In genomic region chr4:6169239-6169638, GRCh38 we compare ENCODE assay signal across 2 cellular contexts.
A peak's percentile ranks its signal among the peaks of the same experiment; 100 is the strongest.
TF ChIP-seq lines count a peak whose summit lies in the region.

No MANE protein-coding gene starts in this region.

TF ChIP-seq in HepG2, 621 proteins besides CTCF, POLR2A, EP300 and RAD21:
- TF ChIP-seq ZBTB33 (CRISPR knock-in tag; IDR thresholded peaks at IDR 0.05): peak; percentile 75; the same call in 1 of the 2 replicates
- TF ChIP-seq ATF7 (IDR thresholded peaks at IDR 0.05): no peak
- no peak for TF ChIP-seq ATF7 (CRISPR knock-in tag; IDR thresholded peaks at IDR 0.05)

TF ChIP-seq in H1, 55 proteins besides CTCF, POLR2A, EP300 and RAD21:
- TF ChIP-seq RXRA (IDR thresholded peaks at IDR 0.05; ENCODE audit: insufficient read depth, low read depth, low read length) (no peak), KDM5A (IDR thresholded peaks at IDR 0.05; ENCODE audit: low read length) (no peak), SP1 (IDR thresholded peaks at IDR 0.05; ENCODE audit: low read depth, low read length) (no peak), SAP30 (IDR thresholded peaks at IDR 0.05; ENCODE audit: insufficient read depth, insufficient replicate concordance, low read length) (no peak), ATF3 (IDR thresholded peaks at IDR 0.05; ENCODE audit: insufficient read depth, low read depth, low read length) (no peak), NANOG (IDR thresholded peaks at IDR 0.05; ENCODE audit: insufficient read depth, low read depth, low read length, poor library complexity, severe bottlenecking) (no peak), HDAC2 (IDR thresholded peaks at IDR 0.05; ENCODE audit: borderline replicate concordance in 1 of 2, low read depth in 2 of 2, low read length in 2 of 2) (no peak), CBX8 (IDR thresholded peaks at IDR 0.05; ENCODE audit: borderline replicate concordance, low read depth, low read length) (no peak), EGR1 (IDR thresholded peaks at IDR 0.05; ENCODE audit: borderline replicate concordance, low read depth, low read length) (no peak), MAFK (IDR thresholded peaks at IDR 0.05; ENCODE audit: low read depth, low read length) (no peak), YY1 (IDR thresholded peaks at IDR 0.05; ENCODE audit: low read depth, low read length) (no peak), RFX5 (IDR thresholded peaks at IDR 0.05; ENCODE audit: borderline replicate concordance, low read depth, low read length) (no peak), POLR2AphosphoS5 (IDR thresholded peaks at IDR 0.05; ENCODE audit: low read depth, low read length) (no peak)
- TF ChIP-seq, protein P1, sequence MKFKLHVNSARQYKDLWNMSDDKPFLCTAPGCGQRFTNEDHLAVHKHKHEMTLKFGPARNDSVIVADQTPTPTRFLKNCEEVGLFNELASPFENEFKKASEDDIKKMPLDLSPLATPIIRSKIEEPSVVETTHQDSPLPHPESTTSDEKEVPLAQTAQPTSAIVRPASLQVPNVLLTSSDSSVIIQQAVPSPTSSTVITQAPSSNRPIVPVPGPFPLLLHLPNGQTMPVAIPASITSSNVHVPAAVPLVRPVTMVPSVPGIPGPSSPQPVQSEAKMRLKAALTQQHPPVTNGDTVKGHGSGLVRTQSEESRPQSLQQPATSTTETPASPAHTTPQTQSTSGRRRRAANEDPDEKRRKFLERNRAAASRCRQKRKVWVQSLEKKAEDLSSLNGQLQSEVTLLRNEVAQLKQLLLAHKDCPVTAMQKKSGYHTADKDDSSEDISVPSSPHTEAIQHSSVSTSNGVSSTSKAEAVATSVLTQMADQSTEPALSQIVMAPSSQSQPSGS (IDR thresholded peaks at IDR 0.05; ENCODE audit: low read length): no peak
